8 cellular contexts compared by ENCODE assay signal in the genomic region with DNA sequence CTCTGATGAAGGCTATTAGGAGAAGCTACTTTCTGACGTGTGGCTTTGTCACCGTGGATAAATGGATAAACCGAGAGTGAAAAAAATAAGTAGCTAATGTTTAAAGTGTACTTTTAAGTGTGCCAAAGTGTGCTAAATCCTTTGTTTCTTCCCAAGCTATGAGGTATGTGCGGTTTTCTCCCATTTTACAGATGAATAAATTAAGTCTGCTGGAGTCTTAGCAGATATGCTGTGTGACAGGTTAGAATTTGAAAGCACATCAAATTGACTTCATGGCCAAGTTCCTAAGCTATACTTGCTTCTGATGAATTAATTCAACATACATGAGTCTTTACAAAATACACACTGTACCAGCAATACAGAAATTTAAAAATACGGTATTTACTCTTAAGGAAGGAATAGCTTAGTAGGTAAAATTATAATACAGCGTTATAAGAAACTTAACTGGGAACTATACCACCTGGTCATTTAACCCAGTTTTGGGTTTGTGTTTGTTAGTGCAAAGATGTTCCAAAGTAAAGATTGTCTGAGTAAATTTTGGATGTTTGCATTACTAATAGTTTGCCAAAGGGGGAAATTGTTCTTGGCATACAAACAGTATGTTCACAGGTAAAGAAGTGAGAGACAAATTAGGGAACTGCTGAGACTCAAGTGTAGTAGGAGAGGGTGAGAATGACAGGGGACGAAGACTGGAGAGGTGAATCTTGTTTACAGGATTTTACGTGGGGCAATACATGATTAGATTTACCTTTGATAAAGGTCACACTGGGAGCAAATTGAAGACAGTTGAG. TPM values are rescaled to one million over a fixed set of nuclear protein-coding genes. Genes with fewer than 3 reads are reported as not detected.
DNase-seq lines count a peak whose midpoint lies in the region; TF ChIP-seq lines count a peak whose summit lies in the region.

No MANE protein-coding gene starts in this region.

- intact Hi-C loops in breast epithelium (cut with DNase I; ENCODE audit: low total_unique reads) = no loop called here

- no peak for TF ChIP-seq POLR2A in breast epithelium (IDR thresholded peaks at IDR 0.05)

- H3K27ac ChIP-seq in HL-60 (replicated peaks) (peak overlapping the region; percentile 84), breast epithelium (peak overlapping the region in 1 of 2 donors; percentile 77), muscle layer of duodenum (ENCODE audit: low read length) (no peak overlapping the region), substantia nigra (ENCODE audit: low read depth, low read length, poor library complexity, severe bottlenecking) (no peak overlapping the region)

- H3K4me1 ChIP-seq in breast epithelium = no peaks in the 10 kb centered on the region
- H3K4me1 ChIP-seq in muscle layer of duodenum (ENCODE audit: control insufficient read depth in 1 of 2, insufficient read depth in 2 of 2, low read length in 2 of 2) = peaks cover 10 to 21% of the 10 kb centered on the region in 2 donors

- H3K4me3 ChIP-seq in AG09309 (ENCODE audit: control insufficient read depth, low read depth, low read length) = peak overlapping the region; percentile 87
- H3K4me3 ChIP-seq in HL-60 (replicated peaks; ENCODE audit: insufficient read depth, low read length) = peak overlapping the region; percentile 75
- H3K4me3 ChIP-seq in breast epithelium = peak overlapping the region in 2 of 3 donors; percentile 81 to 82
- peak overlapping the region; percentile 85 to 89 for H3K4me3 ChIP-seq in muscle layer of duodenum (ENCODE audit: low read depth in 1 of 2, low read length in 2 of 2)
- H3K4me3 ChIP-seq in foreskin fibroblast (ENCODE audit: low read depth in 1 of 2, low read length in 2 of 2) = peak overlapping the region in 1 of 2 donors; percentile 70

- no peak for TF ChIP-seq CTCF in AG09309 (IDR thresholded peaks at IDR 0.05; ENCODE audit: control insufficient read depth, insufficient read depth, low read depth, low read length, missing control alignments)
- no peak for TF ChIP-seq CTCF in HL-60 (IDR thresholded peaks at IDR 0.05; ENCODE audit: insufficient read depth, low read length)
- no peak for TF ChIP-seq CTCF in breast epithelium (IDR thresholded peaks at IDR 0.05)
- no peak for TF ChIP-seq CTCF in foreskin fibroblast (IDR thresholded peaks at IDR 0.05; ENCODE audit: low read depth, low read length)

- H3K27me3 ChIP-seq in HL-60 (ENCODE audit: insufficient read depth, poor library complexity, severe bottlenecking) = no peaks in the 10 kb centered on the region
- H3K27me3 ChIP-seq in breast epithelium = no peaks in the 10 kb centered on the region
- no peaks in the 10 kb centered on the region for H3K27me3 ChIP-seq in muscle layer of duodenum (ENCODE audit: low read depth, low read length)

- H3K36me3 ChIP-seq in breast epithelium (no peaks in the 10 kb centered on the region), muscle layer of duodenum (ENCODE audit: control insufficient read depth in 1 of 2, insufficient read depth in 2 of 2, low read length in 2 of 2) (peaks cover 0 to 12% of the 10 kb centered on the region in 2 donors)

- DNase-seq in AG09309 (ENCODE audit: low read depth) (no peak), HL-60 (ENCODE audit: low read depth in 1 of 2, low spot score in 1 of 2) (no peak), breast epithelium (ENCODE audit: low spot score in 2 of 2) (no peak), DMS153 (lab: John Stamatoyannopoulos, UW) (no peak), foreskin fibroblast (no peak), substantia nigra (lab: John Stamatoyannopoulos, UW) (no peak), NCI-H82 treated with DMSO at 0.1 percent for 48 hours (lab: John Stamatoyannopoulos, UW; ENCODE audit: unreplicated experiment) (no peak)

- H3K9me3 ChIP-seq in breast epithelium (no peaks in the 10 kb centered on the region), muscle layer of duodenum (ENCODE audit: control insufficient read depth in 1 of 2, low read length in 2 of 2) (no peaks in the 10 kb centered on the region)

RNA-seq across cellular contexts. Expression of gene AGPS, which starts 1.4 kb away (rescaled TPM):
- total RNA-seq in breast epithelium = 10 to 100 TPM; 28.2 to 30.6 (median 28.5) TPM
